25 cellular contexts compared by ENCODE assay signal in genomic region chr3:113873814-113874526, GRCh38. TPM values are rescaled to one million over a fixed set of nuclear protein-coding genes. Genes with fewer than 3 reads are reported as not detected.
"Had no signal": no experiment of that assay in that cellular context is flagged by ENCODE, and none has a peak within 500 bp of the region (broad histone marks: within the 10 kb centered on the region; RNA-seq: fewer than 3 reads in every experiment).

No MANE protein-coding gene starts in this region.

- H3K36me3 Mint-ChIP-seq: activated CD4-positive, alpha-beta memory T cell treated with anti-CD3 and anti-CD28 coated beads for 36 hours had no signal

- H3K9me3 ChIP-seq: esophagus muscularis mucosa, heart left ventricle, ovary, testis, transverse colon had no signal

- H3K27me3 Mint-ChIP-seq: activated T-helper 17 cell treated with anti-CD3 and anti-CD28 coated beads, Interleukin-2, amount 50 U/mL, for 72 hours had no signal

- FAIRE-seq: astrocyte had no signal

- H3K36me3 ChIP-seq: esophagus muscularis mucosa, heart left ventricle, ovary, transverse colon had no signal

- H3K4me1 ChIP-seq: esophagus muscularis mucosa, foreskin keratinocyte, heart left ventricle, testis, transverse colon had no signal

- ATAC-seq: activated T-helper 17 cell treated with anti-CD3 and anti-CD28 coated beads, Interleukin-2, amount 50 U/mL, for 72 hours; foreskin keratinocyte; heart left ventricle; left ventricle myocardium superior; right cardiac atrium; stimulated activated naive CD8-positive, alpha-beta T cell treated with anti-CD3 and anti-CD28 coated beads, Interleukin-15, Interleukin-2, amounts not matched to agents 100 U/mL and 50 U/mL, for 24 hours; T-helper 17 cell had no signal

- H3K27ac Mint-ChIP-seq: activated CD4-positive, alpha-beta memory T cell treated with anti-CD3 and anti-CD28 coated beads for 36 hours; activated CD4-positive, alpha-beta T cell treated with anti-CD3 and anti-CD28 coated beads, Interleukin-2, amount 10 ng/mL, durations not matched to agents 24 days and 14 days; activated T-cell treated with anti-CD3 and anti-CD28 coated beads, Interleukin-2, amount 50 U/mL, for 24 hours; activated T-helper 17 cell treated with anti-CD3 and anti-CD28 coated beads, Interleukin-2, amount 50 U/mL, for 72 hours had no signal

- H3K9me3 Mint-ChIP-seq: activated CD4-positive, alpha-beta memory T cell treated with anti-CD3 and anti-CD28 coated beads for 36 hours; activated CD4-positive, alpha-beta T cell treated with anti-CD3 and anti-CD28 coated beads, Interleukin-2, amount 10 ng/mL, durations not matched to agents 24 days and 14 days; activated T-cell treated with anti-CD3 and anti-CD28 coated beads, Interleukin-2, amount 50 U/mL, for 24 hours; activated T-helper 17 cell treated with anti-CD3 and anti-CD28 coated beads, Interleukin-2, amount 50 U/mL, for 72 hours had no signal

- H3K27ac ChIP-seq: esophagus muscularis mucosa, foreskin keratinocyte, heart left ventricle, ovary, testis, transverse colon had no signal

- H3K27me3 ChIP-seq: esophagus muscularis mucosa, foreskin keratinocyte, heart left ventricle, ovary, testis, transverse colon had no signal

- DNase-seq: activated CD4-positive, alpha-beta memory T cell treated with anti-CD3 and anti-CD28 coated beads for 36 hours; activated CD4-positive, CD25-positive, alpha-beta regulatory T cell treated with anti-CD3 and anti-CD28 coated beads, Interleukin-2, amount 50 U/mL, for 72 hours; activated CD8-positive, alpha-beta memory T cell treated with anti-CD3 and anti-CD28 coated beads, Interleukin-2, amount 50 U/mL, for 4 hours; activated gamma-delta T cell treated with Interleukin-2 at 50 U/mL for 16 hours; activated naive CD4-positive, alpha-beta T cell treated with anti-CD3 and anti-CD28 coated beads, Interleukin-2, amount 50 U/mL, for 16 hours; activated T-cell treated with anti-CD3 and anti-CD28 coated beads, Interleukin-2, amount 50 U/mL, for 24 hours; amniotic stem cell; caudate nucleus; cortex of kidney; foreskin keratinocyte; heart left ventricle; kidney glomerular epithelial cell; left ventricle myocardium superior; mammary epithelial cell; ovary; right cardiac atrium; stimulated activated CD4-positive, alpha-beta T cell treated with anti-CD3 and anti-CD28 coated beads, Interleukin-2, amount 100 ng/mL, for 48 hours; stimulated activated naive CD8-positive, alpha-beta T cell treated with anti-CD3 and anti-CD28 coated beads, Interleukin-15, Interleukin-2, amounts not matched to agents 100 U/mL and 50 U/mL, for 24 hours; T-helper 17 cell; testis; transverse colon had no signal

- H3K4me1 Mint-ChIP-seq: activated CD4-positive, alpha-beta T cell treated with anti-CD3 and anti-CD28 coated beads, Interleukin-2, amount 10 ng/mL, durations not matched to agents 24 days and 14 days; activated T-helper 17 cell treated with anti-CD3 and anti-CD28 coated beads, Interleukin-2, amount 50 U/mL, for 72 hours; T-helper 17 cell had no signal

- H3K4me3 ChIP-seq: esophagus muscularis mucosa, heart left ventricle, ovary, testis, transverse colon had no signal

- H3K4me3 Mint-ChIP-seq: activated CD4-positive, alpha-beta memory T cell treated with anti-CD3 and anti-CD28 coated beads for 36 hours; activated CD4-positive, alpha-beta T cell treated with anti-CD3 and anti-CD28 coated beads, Interleukin-2, amount 10 ng/mL, durations not matched to agents 24 days and 14 days; activated T-cell treated with anti-CD3 and anti-CD28 coated beads, Interleukin-2, amount 50 U/mL, for 24 hours; activated T-helper 17 cell treated with anti-CD3 and anti-CD28 coated beads, Interleukin-2, amount 50 U/mL, for 72 hours; T-helper 17 cell had no signal

RNA-seq across cellular contexts. Expression of gene GRAMD1C, which starts 35.4 kb away (rescaled TPM):
- total RNA-seq: activated CD4-positive, alpha-beta T cell treated with anti-CD3 and anti-CD28 coated beads, Interleukin-2, amount 10 ng/mL, durations not matched to agents 24 days and 14 days had no signal
